ENCODE assay signal across 2 cellular contexts in the genomic region with DNA sequence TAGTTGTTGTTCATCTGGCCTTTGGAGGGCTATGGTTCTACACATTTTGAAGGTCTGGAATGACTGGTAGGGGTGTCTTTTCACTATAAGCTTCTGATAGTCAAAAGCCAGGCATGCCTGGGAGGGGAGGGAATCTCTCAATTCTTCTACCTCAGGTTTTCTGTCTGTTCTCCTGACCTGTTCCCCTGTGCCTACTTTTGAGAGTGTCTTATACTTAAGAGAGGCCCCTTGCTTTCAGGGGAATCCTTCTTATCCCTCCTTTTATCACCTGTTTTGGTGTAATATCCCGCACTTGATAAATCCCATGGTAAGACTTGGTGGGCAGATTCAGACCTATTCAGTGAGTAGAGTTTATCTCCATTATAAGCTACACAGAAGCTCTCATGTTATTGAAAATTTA.
TF ChIP-seq lines count a peak whose summit lies in the region.

No MANE protein-coding gene starts in this region.

TF ChIP-seq in HepG2, 621 proteins besides CTCF, POLR2A, EP300 and RAD21:
- TF ChIP-seq ATF7 (IDR thresholded peaks at IDR 0.05) (no peak), ATF7 (CRISPR knock-in tag; IDR thresholded peaks at IDR 0.05) (no peak), ZNF7 (CRISPR knock-in tag; IDR thresholded peaks at IDR 0.05) (peak; percentile 93)

TF ChIP-seq in GM23338, 12 proteins besides CTCF, POLR2A, EP300 and RAD21:
- TF ChIP-seq REST (IDR thresholded peaks at IDR 0.05; ENCODE audit: unreplicated experiment) (no peak), ETS1 (IDR thresholded peaks at IDR 0.05) (no peak)
